In genomic region chr10:50580260-50580891, GRCh38 we compare ENCODE assay signal across 13 cellular contexts.
"Had no signal": no experiment of that assay in that cellular context is flagged by ENCODE, and none has a peak within 500 bp of the region (broad histone marks: within the 10 kb centered on the region; RNA-seq: fewer than 3 reads in every experiment).

No MANE protein-coding gene starts in this region.

- ATAC-seq: gastroesophageal sphincter, sciatic nerve had no signal

- H3K27ac Mint-ChIP-seq: activated CD4-positive, alpha-beta memory T cell treated with anti-CD3 and anti-CD28 coated beads, Interleukin-2, amount 10 ng/mL, durations not matched to agents 7 days and 5 days; mesothelial cell of epicardium had no signal

- H3K9me3 Mint-ChIP-seq: activated CD4-positive, alpha-beta memory T cell treated with anti-CD3 and anti-CD28 coated beads, Interleukin-2, amount 10 ng/mL, durations not matched to agents 7 days and 5 days; mesothelial cell of epicardium had no signal

- H3K36me3 ChIP-seq: gastroesophageal sphincter had no signal

- H3K9me3 ChIP-seq: gastroesophageal sphincter, spleen had no signal

- H3K27me3 Mint-ChIP-seq: activated CD4-positive, alpha-beta memory T cell treated with anti-CD3 and anti-CD28 coated beads, Interleukin-2, amount 10 ng/mL, durations not matched to agents 7 days and 5 days had no signal

- DNase-seq: activated CD4-positive, alpha-beta memory T cell treated with anti-CD3 and anti-CD28 coated beads, Interleukin-2, amount 10 ng/mL, durations not matched to agents 7 days and 5 days; activated gamma-delta T cell treated with Interleukin-2 at 50 U/mL for 16 hours; activated T-cell treated with anti-CD3 and anti-CD28 coated beads, Interleukin-2, amount 50 U/mL, for 48 hours; cortex of kidney; effector CD8-positive, alpha-beta T cell; posterior cingulate gyrus; spleen; stimulated activated CD4-positive, alpha-beta T cell treated with anti-CD3 and anti-CD28 coated beads, Interleukin-1b, Interleukin-23, amount 100 ng/mL, for 48 hours; stimulated activated naive CD4-positive, alpha-beta T cell had no signal

- H3K4me3 Mint-ChIP-seq: activated CD4-positive, alpha-beta memory T cell treated with anti-CD3 and anti-CD28 coated beads, Interleukin-2, amount 10 ng/mL, durations not matched to agents 7 days and 5 days; mesothelial cell of epicardium had no signal

- H3K27ac ChIP-seq: epithelial cell of prostate, gastroesophageal sphincter had no signal

- H3K27me3 ChIP-seq: gastroesophageal sphincter, spleen had no signal

- H3K4me3 ChIP-seq: gastroesophageal sphincter, spleen had no signal

- H3K36me3 Mint-ChIP-seq: mesothelial cell of epicardium had no signal
